ENCODE assay signal across 1 cellular context in genomic region chr3:25427155-25428002, GRCh38.
A peak's percentile ranks its signal among the peaks of the same experiment; 100 is the strongest.
TF ChIP-seq lines count a peak whose summit lies in the region.

No MANE protein-coding gene starts in this region.

TF ChIP-seq in K562, 482 proteins besides CTCF, POLR2A, EP300 and RAD21:
- TF ChIP-seq BCOR (IDR thresholded peaks at IDR 0.05) (peak; percentile 52; the same call in 1 of the 2 replicates), KDM1A (IDR thresholded peaks at IDR 0.05) (peak; percentile 15 to 28; a peak in 1 of 4 replicates), RBM25 (IDR thresholded peaks at IDR 0.05; ENCODE audit: low read depth, low read length, severe bottlenecking) (peak; percentile 91), CREB5 (CRISPR knock-in tag; IDR thresholded peaks at IDR 0.05) (no peak)
